In genomic region chr1:234699795-234700665, GRCh38 we compare ENCODE assay signal across 9 cellular contexts.
A peak's percentile ranks its signal among the peaks of the same experiment; 100 is the strongest.
DNase-seq lines count a peak whose midpoint lies in the region; ATAC-seq and TF ChIP-seq lines count a peak whose summit lies in the region.
"Had no signal": no experiment of that assay in that cellular context is flagged by ENCODE, and none has a peak within 500 bp of the region (broad histone marks: within the 10 kb centered on the region; RNA-seq: fewer than 3 reads in every experiment).

No MANE protein-coding gene starts in this region.

- peaks cover 18% of the 10 kb centered on the region for H3K4me1 ChIP-seq in hepatocyte (ENCODE audit: insufficient read depth)

- no peak overlapping the region for H3K4me3 ChIP-seq in hepatocyte
- H3K4me3 ChIP-seq: upper lobe of left lung had no signal

- peak; percentile 80 for ATAC-seq in GM19025 (IDR thresholded peaks at IDR 0.05; ENCODE audit: low read depth, unreplicated experiment)
- peak; percentile 76 for ATAC-seq in HG03060 (IDR thresholded peaks at IDR 0.05; ENCODE audit: low read depth, unreplicated experiment)
- ATAC-seq in stimulated activated naive CD8-positive, alpha-beta T cell treated with anti-CD3 and anti-CD28 coated beads, Interleukin-15, amount 100 ng/mL, for 72 hours: peak; percentile 55

- H3K4me2 ChIP-seq in hepatocyte: peak overlapping the region; percentile 20

- H3K79me2 ChIP-seq in hepatocyte: no peaks in the 10 kb centered on the region

- peaks cover 0 to 5% of the 10 kb centered on the region in 2 donors for H3K9me3 Mint-ChIP-seq in stimulated activated naive CD8-positive, alpha-beta T cell treated with anti-CD3 and anti-CD28 coated beads, Interleukin-15, amount 100 ng/mL, for 72 hours

- H3K27ac Mint-ChIP-seq in stimulated activated naive CD8-positive, alpha-beta T cell treated with anti-CD3 and anti-CD28 coated beads, Interleukin-15, amount 100 ng/mL, for 72 hours: no peak overlapping the region

- WGBS in hepatocyte (ENCODE audit: low lambda C conversion rate, missing lambda C conversion rate): 39% methylated on average over 7 of the region's 7 CpGs

- H3K9me3 ChIP-seq in hepatocyte (ENCODE audit: low read depth): no peaks in the 10 kb centered on the region
- H3K9me3 ChIP-seq: upper lobe of left lung had no signal

- H3K27me3 ChIP-seq in hepatocyte: no peaks in the 10 kb centered on the region
- H3K27me3 ChIP-seq: upper lobe of left lung had no signal

- H3K36me3 ChIP-seq in hepatocyte (replicated peaks; ENCODE audit: insufficient read depth, low read depth): no peaks in the 10 kb centered on the region
- H3K36me3 ChIP-seq: upper lobe of left lung had no signal

- no peak for TF ChIP-seq CTCF in hepatocyte (IDR thresholded peaks at IDR 0.05; ENCODE audit: poor library complexity)

- no peaks in the 10 kb centered on the region for H3K27me3 Mint-ChIP-seq in stimulated activated naive CD8-positive, alpha-beta T cell treated with anti-CD3 and anti-CD28 coated beads, Interleukin-15, amount 100 ng/mL, for 72 hours

- peak; percentile 43 for DNase-seq in COLO668 (lab: John Stamatoyannopoulos, UW; ENCODE audit: unreplicated experiment)
- DNase-seq in T1000 (lab: John Stamatoyannopoulos, UW): peak; percentile 30
- DNase-seq in hepatocyte (ENCODE audit: low spot score): peak; percentile 75
- DNase-seq in stimulated activated naive CD8-positive, alpha-beta T cell treated with anti-CD3 and anti-CD28 coated beads, Interleukin-15, amount 100 ng/mL, for 72 hours: no peak
- DNase-seq in NCI-H2029 (lab: John Stamatoyannopoulos, UW): no peak
- no peak for DNase-seq in NCI-H187 treated with DMSO at 0.1 percent for 48 hours (lab: John Stamatoyannopoulos, UW)
- DNase-seq: upper lobe of left lung had no signal

- peaks cover 21% of the 10 kb centered on the region for H3K4me1 Mint-ChIP-seq in stimulated activated naive CD8-positive, alpha-beta T cell treated with anti-CD3 and anti-CD28 coated beads, Interleukin-15, amount 100 ng/mL, for 72 hours

- peak overlapping the region; percentile 91 for H3K27ac ChIP-seq in hepatocyte
- H3K27ac ChIP-seq: upper lobe of left lung had no signal

- H3K4me3 Mint-ChIP-seq in stimulated activated naive CD8-positive, alpha-beta T cell treated with anti-CD3 and anti-CD28 coated beads, Interleukin-15, amount 100 ng/mL, for 72 hours: no peak overlapping the region

- no peaks in the 10 kb centered on the region for H3K9me2 ChIP-seq in hepatocyte (replicated peaks; ENCODE audit: insufficient read depth)

- H2AFZ ChIP-seq in hepatocyte: no peak overlapping the region

- H4K20me1 ChIP-seq in hepatocyte (ENCODE audit: insufficient read depth, poor library complexity, severe bottlenecking): no peaks in the 10 kb centered on the region

Comparison
In these comparisons a context has a peak if more than half of its experiments do, and no peak if none do; other contexts are left out.
1. DNase-seq: peak in COLO668 (single experiment), T1000 (single experiment) and hepatocyte (single experiment); none in stimulated activated naive CD8-positive, alpha-beta T cell treated with anti-CD3 and anti-CD28 coated beads, Interleukin-15, amount 100 ng/mL, for 72 hours (0 of 2), NCI-H2029 (single experiment) and NCI-H187 treated with DMSO at 0.1 percent for 48 hours (single experiment).
2. Peak in every context shown above with its lines, with median percentiles within 50 percentile points of each other: ATAC-seq.